Comparison of ENCODE assay signal across 8 cellular contexts in genomic region chr7:876972-877311, GRCh38. TPM values are rescaled to one million over a fixed set of nuclear protein-coding genes. Genes with fewer than 3 reads are reported as not detected.
DNase-seq lines count a peak whose midpoint lies in the region; ATAC-seq and TF ChIP-seq lines count a peak whose summit lies in the region.

No MANE protein-coding gene starts in this region.

- no peaks in the 10 kb centered on the region for H3K27me3 Mint-ChIP-seq in activated naive CD4-positive, alpha-beta T cell treated with anti-CD3 and anti-CD28 coated beads, Interleukin-2, amount 50 U/mL, for 24 hours
- H3K27me3 Mint-ChIP-seq in activated B cell treated with CpG ODN at 0.5 μM for 24 hours: no peaks in the 10 kb centered on the region
- H3K27me3 Mint-ChIP-seq in stimulated activated memory B cell treated with anti-CD40 and anti-IgM and Interleukin-4, amounts not matched to agents 10 μg/mL and 1 μg/mL and 100 μg/mL, for 72 hours: no peaks in the 10 kb centered on the region

- H3K79me2 ChIP-seq in hepatocyte: peaks cover 45% of the 10 kb centered on the region

- H3K9me2 ChIP-seq in hepatocyte (replicated peaks; ENCODE audit: insufficient read depth): no peaks in the 10 kb centered on the region

- peak overlapping the region; percentile 97 for H3K27ac ChIP-seq in hepatocyte

- H3K4me2 ChIP-seq in hepatocyte: peak overlapping the region; percentile 97

- peak overlapping the region; percentile 96 for H3K4me3 ChIP-seq in hepatocyte

- H3K9me3 ChIP-seq in hepatocyte (ENCODE audit: low read depth): no peaks in the 10 kb centered on the region

- peaks cover 41% of the 10 kb centered on the region for H4K20me1 ChIP-seq in hepatocyte (ENCODE audit: insufficient read depth, poor library complexity, severe bottlenecking)

- WGBS in hepatocyte (ENCODE audit: low lambda C conversion rate, missing lambda C conversion rate): no CpG with 5 or more reads among the region's 26 CpGs

- no peaks in the 10 kb centered on the region for H3K36me3 ChIP-seq in hepatocyte (replicated peaks; ENCODE audit: insufficient read depth, low read depth)

- no peak overlapping the region for H2AFZ ChIP-seq in hepatocyte

- intact Hi-C loops in activated B cell treated with CpG ODN at 0.5 μM for 24 hours (cut with micrococcal nuclease): loop anchor here (1.0 to 10.0 kb wide), 11 partner anchors 34 to 352 kb away; partner anchors contain the start of genes ADAP1, COX19, DNAAF5 and PRKAR1B

- no peaks in the 10 kb centered on the region for H3K27me3 ChIP-seq in hepatocyte

- peaks cover 36% of the 10 kb centered on the region for H3K4me1 Mint-ChIP-seq in activated naive CD4-positive, alpha-beta T cell treated with anti-CD3 and anti-CD28 coated beads, Interleukin-2, amount 50 U/mL, for 24 hours
- H3K4me1 Mint-ChIP-seq in activated B cell treated with CpG ODN at 0.5 μM for 24 hours: peaks cover 35% of the 10 kb centered on the region
- peaks cover 37% of the 10 kb centered on the region for H3K4me1 Mint-ChIP-seq in stimulated activated memory B cell treated with anti-CD40 and anti-IgM and Interleukin-4, amounts not matched to agents 10 μg/mL and 1 μg/mL and 100 μg/mL, for 72 hours

- peak overlapping the region; percentile 94 for H3K4me3 Mint-ChIP-seq in activated naive CD4-positive, alpha-beta T cell treated with anti-CD3 and anti-CD28 coated beads, Interleukin-2, amount 50 U/mL, for 24 hours
- H3K4me3 Mint-ChIP-seq in activated B cell treated with CpG ODN at 0.5 μM for 24 hours: peak overlapping the region; percentile 91
- peak overlapping the region; percentile 98 for H3K4me3 Mint-ChIP-seq in stimulated activated memory B cell treated with anti-CD40 and anti-IgM and Interleukin-4, amounts not matched to agents 10 μg/mL and 1 μg/mL and 100 μg/mL, for 72 hours

- no peaks in the 10 kb centered on the region for H3K9me3 Mint-ChIP-seq in activated naive CD4-positive, alpha-beta T cell treated with anti-CD3 and anti-CD28 coated beads, Interleukin-2, amount 50 U/mL, for 24 hours
- no peaks in the 10 kb centered on the region for H3K9me3 Mint-ChIP-seq in activated B cell treated with CpG ODN at 0.5 μM for 24 hours
- no peaks in the 10 kb centered on the region for H3K9me3 Mint-ChIP-seq in stimulated activated memory B cell treated with anti-CD40 and anti-IgM and Interleukin-4, amounts not matched to agents 10 μg/mL and 1 μg/mL and 100 μg/mL, for 72 hours

- CTCF ChIA-PET in activated B cell treated with CpG ODN at 0.5 μM for 24 hours (lab: Charles Lee): no interaction called here

- no peak for DNase-seq in activated naive CD4-positive, alpha-beta T cell treated with Interleukin-2 at 50 U/mL for 16 hours
- DNase-seq in activated B cell treated with CpG ODN at 0.5 μM for 24 hours: no peak
- DNase-seq in hepatocyte (ENCODE audit: low spot score): no peak
- DNase-seq in amniotic stem cell (lab: John Stamatoyannopoulos, UW): no peak
- DNase-seq in NCI-H1436 treated with DMSO at 0.1 percent for 48 hours (lab: John Stamatoyannopoulos, UW): no peak

- no peak for TF ChIP-seq CTCF in activated B cell treated with CpG ODN at 0.5 μM for 24 hours (IDR thresholded peaks at IDR 0.05)
- TF ChIP-seq CTCF in hepatocyte (IDR thresholded peaks at IDR 0.05; ENCODE audit: poor library complexity): no peak

- ATAC-seq in HG03135 (IDR thresholded peaks at IDR 0.05; ENCODE audit: unreplicated experiment) (peak; percentile 15), activated B cell treated with CpG ODN at 0.5 μM for 24 hours (ENCODE audit: low read depth) (peak; percentile 9)
- peak; percentile 52 for ATAC-seq in stimulated activated memory B cell treated with anti-CD40 and anti-IgM and Interleukin-4, amounts not matched to agents 10 μg/mL and 1 μg/mL and 100 μg/mL, for 72 hours

- peaks cover 25% of the 10 kb centered on the region for H3K4me1 ChIP-seq in hepatocyte (ENCODE audit: insufficient read depth)

- H3K36me3 Mint-ChIP-seq in activated naive CD4-positive, alpha-beta T cell treated with anti-CD3 and anti-CD28 coated beads, Interleukin-2, amount 50 U/mL, for 24 hours: peaks cover 6% of the 10 kb centered on the region
- peaks cover 28% of the 10 kb centered on the region for H3K36me3 Mint-ChIP-seq in activated B cell treated with CpG ODN at 0.5 μM for 24 hours (ENCODE audit: low read depth)
- peaks cover 19% of the 10 kb centered on the region for H3K36me3 Mint-ChIP-seq in stimulated activated memory B cell treated with anti-CD40 and anti-IgM and Interleukin-4, amounts not matched to agents 10 μg/mL and 1 μg/mL and 100 μg/mL, for 72 hours

- POLR2A ChIA-PET in activated B cell treated with CpG ODN at 0.5 μM for 24 hours (lab: Charles Lee): interaction anchor here (0.9 to 2.2 kb wide), 4 partner anchors 60 to 273 kb away, joined by 4 to 6 read pairs (median 5); partner anchors contain the start of gene COX19

- H3K27ac Mint-ChIP-seq in activated naive CD4-positive, alpha-beta T cell treated with anti-CD3 and anti-CD28 coated beads, Interleukin-2, amount 50 U/mL, for 24 hours: peak overlapping the region; percentile 94
- H3K27ac Mint-ChIP-seq in activated B cell treated with CpG ODN at 0.5 μM for 24 hours: peak overlapping the region; percentile 87
- H3K27ac Mint-ChIP-seq in stimulated activated memory B cell treated with anti-CD40 and anti-IgM and Interleukin-4, amounts not matched to agents 10 μg/mL and 1 μg/mL and 100 μg/mL, for 72 hours: peak overlapping the region; percentile 97

RNA-seq across cellular contexts. Expression of gene GET4, which starts 0.6 kb away (rescaled TPM):
- total RNA-seq in activated B cell treated with CpG ODN at 0.5 μM for 24 hours (40.5 and 41.4 TPM in 2 replicates), hepatocyte (46.3 and 48.3 TPM in 2 replicates)
- 102 and 126 TPM in 2 replicates for polyA plus RNA-seq in hepatocyte

RNA-seq across cellular contexts. Expression of gene SUN1, which starts 44.7 kb away (rescaled TPM):
- total RNA-seq in activated B cell treated with CpG ODN at 0.5 μM for 24 hours (101 and 119 TPM in 2 replicates), hepatocyte (101 and 109 TPM in 2 replicates)
- polyA plus RNA-seq in hepatocyte: 72.3 and 75.0 TPM in 2 replicates
